In the genomic region with DNA sequence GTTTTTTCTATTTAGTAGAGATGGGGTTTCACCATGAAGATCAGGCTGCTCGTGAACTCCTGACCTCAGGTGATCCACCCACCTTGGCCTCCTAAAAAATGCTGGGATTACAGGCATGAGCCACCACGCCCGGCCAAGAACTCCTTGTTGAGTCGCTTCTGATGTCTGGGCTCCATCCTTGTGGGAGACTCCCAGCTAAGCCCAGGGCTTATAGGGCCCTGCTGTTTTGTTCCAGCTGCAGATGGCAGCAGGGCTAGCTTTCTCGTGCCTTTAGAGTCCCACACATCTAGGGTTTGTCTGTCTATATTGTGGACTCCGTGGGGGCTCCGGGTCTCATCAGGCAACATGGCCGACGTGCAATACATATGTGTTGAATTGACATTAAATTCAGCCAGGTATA, we compare ENCODE assay signal across 10 cellular contexts. TPM values are rescaled to one million over a fixed set of nuclear protein-coding genes. Genes with fewer than 3 reads are reported as not detected.
"Had no signal": no experiment of that assay in that cellular context is flagged by ENCODE, and none has a peak within 500 bp of the region (broad histone marks: within the 10 kb centered on the region; RNA-seq: fewer than 3 reads in every experiment).

No MANE protein-coding gene starts in this region.

- H3K4me3 ChIP-seq: GM23248, HAP-1, K562 had no signal

- H3K4me1 ChIP-seq: HAP-1 had no signal

- H3K27ac Mint-ChIP-seq: HFFc6 had no signal

- H3K36me3 ChIP-seq: HAP-1 had no signal

- H3K9me3 Mint-ChIP-seq: HFFc6 had no signal

- H3K9me3 ChIP-seq: HAP-1 had no signal

- H3K4me3 Mint-ChIP-seq: HFFc6 had no signal

- ATAC-seq: HCT116, HepG2, K562 had no signal

- DNase-seq: GM23248, GOT3, H7, HFFc6 had no signal

RNA-seq across cellular contexts. Expression of a gene that starts 58.7 kb away (rescaled TPM):
- total RNA-seq: H4, HT1080 had no signal
